9 cellular contexts compared by ENCODE assay signal in the genomic region with DNA sequence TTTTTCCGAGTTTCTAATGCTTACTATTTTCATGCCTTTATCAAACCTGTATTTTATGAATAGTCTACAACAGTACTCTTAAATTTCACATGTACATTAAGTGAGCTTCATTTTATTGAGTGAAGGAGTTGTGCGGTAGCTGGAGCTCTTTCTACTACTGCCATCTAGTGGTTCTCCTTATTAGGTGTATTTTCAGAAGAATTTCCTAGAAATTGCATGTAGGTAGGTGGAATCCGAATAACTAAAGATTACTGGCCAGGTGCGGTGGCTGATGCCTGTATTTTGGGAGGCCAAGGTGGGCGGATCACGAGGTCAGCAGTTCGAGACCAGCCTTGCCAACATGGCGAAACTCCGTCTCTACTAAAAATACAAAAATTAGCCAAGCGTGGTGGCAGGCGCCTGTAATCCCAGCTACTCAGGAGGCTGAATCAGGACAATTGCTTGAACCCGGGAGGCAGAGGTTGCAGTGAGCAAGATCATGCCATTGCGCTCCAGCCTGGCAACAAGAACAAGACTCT. TPM values are rescaled to one million over a fixed set of nuclear protein-coding genes. Genes with fewer than 3 reads are reported as not detected.
A peak's percentile ranks its signal among the peaks of the same experiment; 100 is the strongest.
DNase-seq lines count a peak whose midpoint lies in the region; ATAC-seq and TF ChIP-seq lines count a peak whose summit lies in the region.
"Had no signal": no experiment of that assay in that cellular context is flagged by ENCODE, and none has a peak within 500 bp of the region (broad histone marks: within the 10 kb centered on the region; RNA-seq: fewer than 3 reads in every experiment).

No MANE protein-coding gene starts in this region.

- no peak overlapping the region for H3K18ac ChIP-seq in neuronal stem cell (ENCODE audit: low read length)

- H3K4me1 ChIP-seq in A673 (ENCODE audit: insufficient read depth, low read length, poor library complexity, severe bottlenecking) (peaks cover 22% of the 10 kb centered on the region), neuronal stem cell (ENCODE audit: control insufficient read depth in 2 of 2, insufficient read depth in 1 of 2, low read depth in 1 of 2, low read length in 2 of 2) (peaks cover 0 to 2% of the 10 kb centered on the region in 2 donors)

- peaks cover 22 to 24% (median 23%) of the 10 kb centered on the region in 3 donors for H3K4me1 Mint-ChIP-seq in T-cell

- POLR2A ChIA-PET in A673 (lab: Charles Lee; ENCODE audit: low non-redundant PET) = interaction anchor here (0.6 kb wide), 1 partner anchor 262 kb away, joined by 3 read pairs; no protein-coding TSS in a partner anchor
- POLR2A ChIA-PET in T-cell (lab: Charles Lee) = interaction anchor here in 1 of 2 donors (0.8 kb wide), 1 partner anchor 417 kb away, joined by 3 read pairs; no protein-coding TSS in a partner anchor

- H3K9ac ChIP-seq in neuronal stem cell (ENCODE audit: low read depth, low read length, poor library complexity) = no peak overlapping the region

- WGBS in neuronal stem cell (ENCODE audit: extremely low coverage in 2 of 2, insufficient read length in 2 of 2, insufficient replicate concordance in 1 of 2), 2 donors = no CpG with 5 or more reads among the region's 13 CpGs

- no peaks in the 10 kb centered on the region for H3K9me3 Mint-ChIP-seq in T-cell

- H2AFZ ChIP-seq in neuronal stem cell (ENCODE audit: low read length) = no peak overlapping the region

- TF ChIP-seq CTCF in A673 (conservative IDR thresholded peaks at IDR 0.05; ENCODE audit: low read depth, low read length) (peak; percentile 81), GM10266 (IDR thresholded peaks at IDR 0.05; ENCODE audit: control insufficient read depth, insufficient read depth, low read depth, missing control alignments) (peak; percentile 68)

- H2BK120ac ChIP-seq in neuronal stem cell (ENCODE audit: low read depth, low read length) = no peak overlapping the region

- peak overlapping the region in 1 of 3 donors; percentile 49 for H3K4me3 Mint-ChIP-seq in T-cell

- no peaks in the 10 kb centered on the region for H3K36me3 Mint-ChIP-seq in T-cell

- no peak overlapping the region for H3K4me2 ChIP-seq in neuronal stem cell (ENCODE audit: insufficient read depth, low read length, poor library complexity, severe bottlenecking)

- ATAC-seq in HG02678 (IDR thresholded peaks at IDR 0.05; ENCODE audit: unreplicated experiment) = peak; percentile 60
- peak in 3 of 4 experiments; percentile 36 to 57 (median 53) for ATAC-seq in T-cell (replicated peaks in 1 of 4)

- peaks cover 8 to 11% of the 10 kb centered on the region in 2 donors for H3K27me3 Mint-ChIP-seq in T-cell

- H3K27me3 ChIP-seq in A673 (replicated peaks; ENCODE audit: insufficient read depth, low read depth, low read length, poor library complexity) (no peaks in the 10 kb centered on the region), neuronal stem cell (ENCODE audit: control insufficient read depth in 3 of 3, insufficient read depth in 3 of 3, low read depth in 1 of 3, low read length in 3 of 3) (no peaks in the 10 kb centered on the region)

- H3K27ac ChIP-seq in A673 (ENCODE audit: low read depth, low read length, poor library complexity, severe bottlenecking) = no peak overlapping the region
- H3K27ac ChIP-seq in neuronal stem cell (replicated peaks; ENCODE audit: low read length) = no peak overlapping the region

- BruUV-seq in A673 (replicated peaks; lab: Mats Ljungman, UMichigan) = no TSS peak

- H2BK12ac ChIP-seq in neuronal stem cell (ENCODE audit: low read length) = no peak overlapping the region

- H3K27ac Mint-ChIP-seq in T-cell = peak overlapping the region in 1 of 2 donors; percentile 45

- CTCF ChIA-PET in A673 (lab: Charles Lee) (interaction anchor here (0.6 to 1.2 kb wide), 13 partner anchors 13 to 487 kb away, joined by 3 to 13 read pairs (median 5); no protein-coding TSS in a partner anchor), T-cell (lab: Charles Lee) (interaction anchor here (0.5 to 3.5 kb wide), 48 partner anchors 8 to 1891 kb away, joined by 3 to 62 read pairs (median 4); no protein-coding TSS in a partner anchor)

- H2BK5ac ChIP-seq in neuronal stem cell (ENCODE audit: low read length) = no peak overlapping the region

- H3K23ac ChIP-seq in neuronal stem cell (ENCODE audit: low read depth, low read length, poor library complexity) = no peak overlapping the region

- peaks cover 2% of the 10 kb centered on the region for H3K79me1 ChIP-seq in neuronal stem cell (ENCODE audit: low read depth, low read length)

- H3K9me3 ChIP-seq in A673 (ENCODE audit: low read depth, low read length, poor library complexity, severe bottlenecking) (no peaks in the 10 kb centered on the region), neuronal stem cell (replicated peaks in 1 of 2; ENCODE audit: control insufficient read depth in 2 of 2, insufficient read depth in 1 of 2, low read depth in 1 of 2, low read length in 2 of 2) (no peaks in the 10 kb centered on the region)

- no peak overlapping the region for H3K4ac ChIP-seq in neuronal stem cell (ENCODE audit: low read length)

- H2AK5ac ChIP-seq in neuronal stem cell (ENCODE audit: low read depth, low read length) = no peak overlapping the region

- H4K8ac ChIP-seq in neuronal stem cell (ENCODE audit: low read depth, low read length) = no peak overlapping the region

- no peak overlapping the region for H4K91ac ChIP-seq in neuronal stem cell (ENCODE audit: low read depth, low read length, poor library complexity)

- intact Hi-C loops in A673 (cut with micrococcal nuclease; ENCODE audit: unreplicated experiment) = loop anchor here (1.0 to 2.0 kb wide), 3 partner anchors 132 to 487 kb away; no protein-coding TSS in a partner anchor

- no peak overlapping the region for H2BK15ac ChIP-seq in neuronal stem cell (ENCODE audit: low read length)

- DNase-seq in A673 (ENCODE audit: low spot score) (peak; percentile 64), GM10266 (ENCODE audit: extremely low spot score) (peak; percentile 51), NCI-H146 (lab: John Stamatoyannopoulos, UW) (peak; percentile 65), T-cell (no peak), fibroblast of peridontal ligament (ENCODE audit: extremely low read depth) (peak; percentile 72), neuronal stem cell (ENCODE audit: low spot score) (peak; percentile 37)
- DNase-seq in stimulated activated CD4-positive, alpha-beta T cell treated with anti-CD3 and anti-CD28 coated beads, Interleukin-2, amount 100 ng/mL, for 24 hours = no peak

- H3K14ac ChIP-seq in neuronal stem cell (ENCODE audit: low read length) = no peak overlapping the region

- H3K36me3 ChIP-seq in A673 (ENCODE audit: insufficient read depth, low read length, poor library complexity, severe bottlenecking) (no peaks in the 10 kb centered on the region), neuronal stem cell (replicated peaks in 1 of 2; ENCODE audit: control insufficient read depth in 2 of 2, insufficient read depth in 2 of 2, low read length in 2 of 2) (no peaks in the 10 kb centered on the region)

- H3K4me3 ChIP-seq in A673 (ENCODE audit: low read depth, low read length, poor library complexity, severe bottlenecking) (no peak overlapping the region), neuronal stem cell (ENCODE audit: low read length in 2 of 2) (no peak overlapping the region)

RNA-seq across cellular contexts. Expression of a gene that starts 38.3 kb away (rescaled TPM):
- total RNA-seq in A673 (2021) (not detected in 2 replicates), T-cell (not detected)
- not detected for polyA plus RNA-seq in neuronal stem cell (2013, experiment 1 of 2)
- not detected for polyA plus RNA-seq in neuronal stem cell (2013, experiment 2 of 2)
- total RNA-seq: mononuclear cell had no signal

Comparison
In these comparisons a context has a peak if more than half of its experiments do, and no peak if none do; other contexts are left out.
1. DNase-seq: peak in A673 (single experiment), GM10266 (single experiment), NCI-H146 (single experiment), fibroblast of peridontal ligament (single experiment) and neuronal stem cell (single experiment); none in T-cell (0 of 34) and stimulated activated CD4-positive, alpha-beta T cell treated with anti-CD3 and anti-CD28 coated beads, Interleukin-2, amount 100 ng/mL, for 24 hours (0 of 2).